Comparison of ENCODE assay signal across 1 cellular context in genomic region chr1:3821004-3821933, GRCh38.
TF ChIP-seq lines count a peak whose summit lies in the region.

No MANE protein-coding gene starts in this region.

TF ChIP-seq in GM23338, 12 proteins besides CTCF, POLR2A, EP300 and RAD21:
- TF ChIP-seq ZNF462 (CRISPR knock-in tag; IDR thresholded peaks at IDR 0.05), result no peak
- no peak for TF ChIP-seq JUNB (IDR thresholded peaks at IDR 0.05; ENCODE audit: unreplicated experiment)
- no peak for TF ChIP-seq ETS1 (IDR thresholded peaks at IDR 0.05)
- TF ChIP-seq, protein P1, sequence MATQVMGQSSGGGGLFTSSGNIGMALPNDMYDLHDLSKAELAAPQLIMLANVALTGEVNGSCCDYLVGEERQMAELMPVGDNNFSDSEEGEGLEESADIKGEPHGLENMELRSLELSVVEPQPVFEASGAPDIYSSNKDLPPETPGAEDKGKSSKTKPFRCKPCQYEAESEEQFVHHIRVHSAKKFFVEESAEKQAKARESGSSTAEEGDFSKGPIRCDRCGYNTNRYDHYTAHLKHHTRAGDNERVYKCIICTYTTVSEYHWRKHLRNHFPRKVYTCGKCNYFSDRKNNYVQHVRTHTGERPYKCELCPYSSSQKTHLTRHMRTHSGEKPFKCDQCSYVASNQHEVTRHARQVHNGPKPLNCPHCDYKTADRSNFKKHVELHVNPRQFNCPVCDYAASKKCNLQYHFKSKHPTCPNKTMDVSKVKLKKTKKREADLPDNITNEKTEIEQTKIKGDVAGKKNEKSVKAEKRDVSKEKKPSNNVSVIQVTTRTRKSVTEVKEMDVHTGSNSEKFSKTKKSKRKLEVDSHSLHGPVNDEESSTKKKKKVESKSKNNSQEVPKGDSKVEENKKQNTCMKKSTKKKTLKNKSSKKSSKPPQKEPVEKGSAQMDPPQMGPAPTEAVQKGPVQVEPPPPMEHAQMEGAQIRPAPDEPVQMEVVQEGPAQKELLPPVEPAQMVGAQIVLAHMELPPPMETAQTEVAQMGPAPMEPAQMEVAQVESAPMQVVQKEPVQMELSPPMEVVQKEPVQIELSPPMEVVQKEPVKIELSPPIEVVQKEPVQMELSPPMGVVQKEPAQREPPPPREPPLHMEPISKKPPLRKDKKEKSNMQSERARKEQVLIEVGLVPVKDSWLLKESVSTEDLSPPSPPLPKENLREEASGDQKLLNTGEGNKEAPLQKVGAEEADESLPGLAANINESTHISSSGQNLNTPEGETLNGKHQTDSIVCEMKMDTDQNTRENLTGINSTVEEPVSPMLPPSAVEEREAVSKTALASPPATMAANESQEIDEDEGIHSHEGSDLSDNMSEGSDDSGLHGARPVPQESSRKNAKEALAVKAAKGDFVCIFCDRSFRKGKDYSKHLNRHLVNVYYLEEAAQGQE (IDR thresholded peaks at IDR 0.05; ENCODE audit: unreplicated experiment), result no peak
- no peak for TF ChIP-seq EZH2 (IDR thresholded peaks at IDR 0.05; ENCODE audit: low read depth, unreplicated experiment)
- TF ChIP-seq EZH2phosphoT487 (IDR thresholded peaks at IDR 0.05; ENCODE audit: unreplicated experiment), result no peak
- no peak for TF ChIP-seq STAT1 (IDR thresholded peaks at IDR 0.05; ENCODE audit: unreplicated experiment)
